1 cellular context compared by ENCODE assay signal in the genomic region with DNA sequence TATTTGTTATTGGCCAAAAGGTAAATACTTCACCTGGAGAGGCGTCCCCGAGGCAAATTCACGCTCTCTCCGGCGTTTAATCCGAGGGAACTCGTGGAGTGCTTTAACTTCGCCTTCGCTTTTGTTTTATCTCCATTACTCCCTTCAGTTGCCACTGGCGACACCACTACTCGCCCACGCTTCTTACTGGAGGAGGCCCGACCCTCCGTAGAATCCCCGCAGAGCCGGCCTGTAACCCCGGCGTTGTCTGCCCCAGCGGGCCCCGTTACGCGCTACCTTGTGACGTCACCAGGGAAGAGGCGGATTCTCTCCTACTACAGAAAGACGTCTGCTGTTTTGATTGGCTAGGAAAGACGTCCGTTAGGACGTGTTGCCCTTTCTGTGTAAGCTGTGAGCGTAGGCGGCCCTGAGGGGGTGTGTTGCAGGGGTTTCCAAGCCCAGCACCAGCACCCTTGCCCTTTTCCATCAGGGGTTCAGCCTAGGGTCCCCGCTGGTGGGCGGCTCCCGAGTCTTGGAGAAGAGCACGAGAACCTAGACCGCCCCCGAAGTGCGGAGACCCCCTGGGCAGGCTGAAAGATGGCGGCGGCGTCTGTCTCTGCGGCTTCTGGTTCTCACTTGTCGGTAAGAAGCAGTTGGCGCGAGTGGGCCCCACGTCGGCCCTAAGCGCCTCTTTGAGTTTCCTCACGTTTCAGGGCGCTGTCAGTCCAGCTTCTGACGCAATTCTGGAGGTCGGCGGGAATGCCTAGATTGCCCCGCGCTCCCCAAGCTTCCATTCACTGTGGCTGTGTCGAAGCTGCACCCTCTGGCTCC.
TF ChIP-seq lines count a peak whose summit lies in the region.

Gene CEP57, plus strand, starts transcription at position 376 of the 810 bp plus-strand sequence. Its CDS starts 201 bp downstream, at position 577.

TF ChIP-seq in HepG2, 621 proteins besides CTCF, POLR2A, EP300 and RAD21 (continued from another document and continues in another):
- TF ChIP-seq, protein P1, sequence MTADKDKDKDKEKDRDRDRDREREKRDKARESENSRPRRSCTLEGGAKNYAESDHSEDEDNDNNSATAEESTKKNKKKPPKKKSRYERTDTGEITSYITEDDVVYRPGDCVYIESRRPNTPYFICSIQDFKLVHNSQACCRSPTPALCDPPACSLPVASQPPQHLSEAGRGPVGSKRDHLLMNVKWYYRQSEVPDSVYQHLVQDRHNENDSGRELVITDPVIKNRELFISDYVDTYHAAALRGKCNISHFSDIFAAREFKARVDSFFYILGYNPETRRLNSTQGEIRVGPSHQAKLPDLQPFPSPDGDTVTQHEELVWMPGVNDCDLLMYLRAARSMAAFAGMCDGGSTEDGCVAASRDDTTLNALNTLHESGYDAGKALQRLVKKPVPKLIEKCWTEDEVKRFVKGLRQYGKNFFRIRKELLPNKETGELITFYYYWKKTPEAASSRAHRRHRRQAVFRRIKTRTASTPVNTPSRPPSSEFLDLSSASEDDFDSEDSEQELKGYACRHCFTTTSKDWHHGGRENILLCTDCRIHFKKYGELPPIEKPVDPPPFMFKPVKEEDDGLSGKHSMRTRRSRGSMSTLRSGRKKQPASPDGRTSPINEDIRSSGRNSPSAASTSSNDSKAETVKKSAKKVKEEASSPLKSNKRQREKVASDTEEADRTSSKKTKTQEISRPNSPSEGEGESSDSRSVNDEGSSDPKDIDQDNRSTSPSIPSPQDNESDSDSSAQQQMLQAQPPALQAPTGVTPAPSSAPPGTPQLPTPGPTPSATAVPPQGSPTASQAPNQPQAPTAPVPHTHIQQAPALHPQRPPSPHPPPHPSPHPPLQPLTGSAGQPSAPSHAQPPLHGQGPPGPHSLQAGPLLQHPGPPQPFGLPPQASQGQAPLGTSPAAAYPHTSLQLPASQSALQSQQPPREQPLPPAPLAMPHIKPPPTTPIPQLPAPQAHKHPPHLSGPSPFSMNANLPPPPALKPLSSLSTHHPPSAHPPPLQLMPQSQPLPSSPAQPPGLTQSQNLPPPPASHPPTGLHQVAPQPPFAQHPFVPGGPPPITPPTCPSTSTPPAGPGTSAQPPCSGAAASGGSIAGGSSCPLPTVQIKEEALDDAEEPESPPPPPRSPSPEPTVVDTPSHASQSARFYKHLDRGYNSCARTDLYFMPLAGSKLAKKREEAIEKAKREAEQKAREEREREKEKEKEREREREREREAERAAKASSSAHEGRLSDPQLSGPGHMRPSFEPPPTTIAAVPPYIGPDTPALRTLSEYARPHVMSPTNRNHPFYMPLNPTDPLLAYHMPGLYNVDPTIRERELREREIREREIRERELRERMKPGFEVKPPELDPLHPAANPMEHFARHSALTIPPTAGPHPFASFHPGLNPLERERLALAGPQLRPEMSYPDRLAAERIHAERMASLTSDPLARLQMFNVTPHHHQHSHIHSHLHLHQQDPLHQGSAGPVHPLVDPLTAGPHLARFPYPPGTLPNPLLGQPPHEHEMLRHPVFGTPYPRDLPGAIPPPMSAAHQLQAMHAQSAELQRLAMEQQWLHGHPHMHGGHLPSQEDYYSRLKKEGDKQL (CRISPR knock-in tag; IDR thresholded peaks at IDR 0.05; ENCODE audit: low read depth) = no peak
- TF ChIP-seq NCOA2 (CRISPR knock-in tag; IDR thresholded peaks at IDR 0.05) (no peak; the same call in 1 of the 2 replicates), SRF (IDR thresholded peaks at IDR 0.05; ENCODE audit: low read depth, low read length) (no peak), NCOA1 (CRISPR knock-in tag; IDR thresholded peaks at IDR 0.05) (peak; percentile 82; the same call in 1 of the 2 replicates), ZNF292 (CRISPR knock-in tag; IDR thresholded peaks at IDR 0.05; ENCODE audit: borderline replicate concordance, low read depth) (no peak), TP53 (CRISPR knock-in tag; conservative IDR thresholded peaks at IDR 0.05) (no peak), TAF15 (IDR thresholded peaks at IDR 0.05; ENCODE audit: low read depth, low read length, poor library complexity, severe bottlenecking) (peak; percentile 52), ZFX (CRISPR knock-in tag; IDR thresholded peaks at IDR 0.05; ENCODE audit: low read depth) (peak; percentile 49), ZNF773 (CRISPR knock-in tag; IDR thresholded peaks at IDR 0.05; ENCODE audit: borderline replicate concordance) (peak; percentile 35; the same call in 1 of the 2 replicates), HES4 (CRISPR knock-in tag; IDR thresholded peaks at IDR 0.05; ENCODE audit: borderline replicate concordance) (peak; percentile 22; the same call in 1 of the 2 replicates), MXI1 (IDR thresholded peaks at IDR 0.05; ENCODE audit: borderline replicate concordance, low read depth, low read length) (peak; percentile 51; the same call in 1 of the 3 replicates), SNAPC5 (CRISPR knock-in tag; IDR thresholded peaks at IDR 0.05; ENCODE audit: borderline replicate concordance) (peak; percentile 14; the same call in 1 of the 2 replicates), ASH2L (IDR thresholded peaks at IDR 0.05; ENCODE audit: insufficient read length, low read depth, low read length) (peak; percentile 85), ATF7 (IDR thresholded peaks at IDR 0.05) (peak; percentile 97), ATF7 (CRISPR knock-in tag; IDR thresholded peaks at IDR 0.05) (peak; percentile 77; the same call in 1 of the 2 replicates), ZNF124 (CRISPR knock-in tag; IDR thresholded peaks at IDR 0.05) (no peak), ZNF547 (CRISPR knock-in tag; IDR thresholded peaks at IDR 0.05) (no peak), GRHL1 (CRISPR knock-in tag; conservative IDR thresholded peaks at IDR 0.05) (no peak), HNRNPH1 (optimal IDR thresholded peaks at IDR 0.05; ENCODE audit: low read depth, low read length) (no peak), RXRA (CRISPR knock-in tag; IDR thresholded peaks at IDR 0.05) (peak; percentile 9; the same call in 1 of the 2 replicates), MAZ (IDR thresholded peaks at IDR 0.05; ENCODE audit: borderline replicate concordance, low read depth, low read length) (no peak), MAZ (CRISPR knock-in tag; IDR thresholded peaks at IDR 0.05; ENCODE audit: low read depth) (peak; percentile 7; the same call in 1 of the 2 replicates), POGK (CRISPR knock-in tag; conservative IDR thresholded peaks at IDR 0.05) (0 out of 2 replicates have a peak, but pooled peaks have one; percentile 37), KAT8 (CRISPR knock-in tag; IDR thresholded peaks at IDR 0.05) (peak; percentile 55), SIN3A (IDR thresholded peaks at IDR 0.05; ENCODE audit: borderline replicate concordance, low read depth, low read length) (peak; percentile 56; the same call in 1 of the 2 replicates), ZNF598 (CRISPR knock-in tag; IDR thresholded peaks at IDR 0.05; ENCODE audit: borderline replicate concordance) (0 out of 2 replicates have a peak, but pooled peaks have one; percentile 6), HDAC1 (CRISPR knock-in tag; IDR thresholded peaks at IDR 0.05) (peak; percentile 15), ZNF460 (CRISPR knock-in tag; IDR thresholded peaks at IDR 0.05; ENCODE audit: borderline replicate concordance) (no peak), RFXAP (CRISPR knock-in tag; IDR thresholded peaks at IDR 0.05; ENCODE audit: borderline replicate concordance) (no peak), ZNF225 (CRISPR knock-in tag; IDR thresholded peaks at IDR 0.05) (peak; percentile 31; the same call in 1 of the 2 replicates), ATF1 (CRISPR knock-in tag; IDR thresholded peaks at IDR 0.05) (peak; percentile 96)
- TF ChIP-seq, protein P2, sequence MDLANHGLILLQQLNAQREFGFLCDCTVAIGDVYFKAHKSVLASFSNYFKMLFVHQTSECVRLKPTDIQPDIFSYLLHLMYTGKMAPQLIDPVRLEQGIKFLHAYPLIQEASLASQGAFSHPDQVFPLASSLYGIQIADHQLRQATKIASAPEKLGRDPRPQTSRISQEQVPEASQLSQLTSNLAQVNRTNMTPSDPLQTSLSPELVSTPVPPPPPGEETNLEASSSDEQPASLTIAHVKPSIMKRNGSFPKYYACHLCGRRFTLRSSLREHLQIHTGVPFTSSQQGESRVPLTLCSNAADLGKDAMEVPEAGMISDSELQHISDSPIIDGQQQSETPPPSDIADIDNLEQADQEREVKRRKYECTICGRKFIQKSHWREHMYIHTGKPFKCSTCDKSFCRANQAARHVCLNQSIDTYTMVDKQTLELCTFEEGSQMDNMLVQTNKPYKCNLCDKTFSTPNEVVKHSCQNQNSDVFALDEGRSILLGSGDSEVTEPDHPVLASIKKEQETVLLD (CRISPR knock-in tag; IDR thresholded peaks at IDR 0.05; ENCODE audit: low read depth) = no peak; the same call in 1 of the 2 replicates
- TF ChIP-seq, protein P3, sequence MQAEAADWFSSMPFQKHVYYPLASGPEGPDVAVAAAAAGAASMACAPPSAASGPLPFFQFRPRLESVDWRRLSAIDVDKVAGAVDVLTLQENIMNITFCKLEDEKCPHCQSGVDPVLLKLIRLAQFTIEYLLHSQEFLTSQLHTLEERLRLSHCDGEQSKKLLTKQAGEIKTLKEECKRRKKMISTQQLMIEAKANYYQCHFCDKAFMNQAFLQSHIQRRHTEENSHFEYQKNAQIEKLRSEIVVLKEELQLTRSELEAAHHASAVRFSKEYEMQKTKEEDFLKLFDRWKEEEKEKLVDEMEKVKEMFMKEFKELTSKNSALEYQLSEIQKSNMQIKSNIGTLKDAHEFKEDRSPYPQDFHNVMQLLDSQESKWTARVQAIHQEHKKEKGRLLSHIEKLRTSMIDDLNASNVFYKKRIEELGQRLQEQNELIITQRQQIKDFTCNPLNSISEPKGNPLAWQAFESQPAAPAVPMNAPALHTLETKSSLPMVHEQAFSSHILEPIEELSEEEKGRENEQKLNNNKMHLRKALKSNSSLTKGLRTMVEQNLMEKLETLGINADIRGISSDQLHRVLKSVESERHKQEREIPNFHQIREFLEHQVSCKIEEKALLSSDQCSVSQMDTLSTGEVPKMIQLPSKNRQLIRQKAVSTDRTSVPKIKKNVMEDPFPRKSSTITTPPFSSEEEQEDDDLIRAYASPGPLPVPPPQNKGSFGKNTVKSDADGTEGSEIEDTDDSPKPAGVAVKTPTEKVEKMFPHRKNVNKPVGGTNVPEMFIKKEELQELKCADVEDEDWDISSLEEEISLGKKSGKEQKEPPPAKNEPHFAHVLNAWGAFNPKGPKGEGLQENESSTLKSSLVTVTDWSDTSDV (CRISPR knock-in tag; IDR thresholded peaks at IDR 0.05) = 0 out of 2 replicates have a peak, but pooled peaks have one; percentile 27
- TF ChIP-seq, protein P4, sequence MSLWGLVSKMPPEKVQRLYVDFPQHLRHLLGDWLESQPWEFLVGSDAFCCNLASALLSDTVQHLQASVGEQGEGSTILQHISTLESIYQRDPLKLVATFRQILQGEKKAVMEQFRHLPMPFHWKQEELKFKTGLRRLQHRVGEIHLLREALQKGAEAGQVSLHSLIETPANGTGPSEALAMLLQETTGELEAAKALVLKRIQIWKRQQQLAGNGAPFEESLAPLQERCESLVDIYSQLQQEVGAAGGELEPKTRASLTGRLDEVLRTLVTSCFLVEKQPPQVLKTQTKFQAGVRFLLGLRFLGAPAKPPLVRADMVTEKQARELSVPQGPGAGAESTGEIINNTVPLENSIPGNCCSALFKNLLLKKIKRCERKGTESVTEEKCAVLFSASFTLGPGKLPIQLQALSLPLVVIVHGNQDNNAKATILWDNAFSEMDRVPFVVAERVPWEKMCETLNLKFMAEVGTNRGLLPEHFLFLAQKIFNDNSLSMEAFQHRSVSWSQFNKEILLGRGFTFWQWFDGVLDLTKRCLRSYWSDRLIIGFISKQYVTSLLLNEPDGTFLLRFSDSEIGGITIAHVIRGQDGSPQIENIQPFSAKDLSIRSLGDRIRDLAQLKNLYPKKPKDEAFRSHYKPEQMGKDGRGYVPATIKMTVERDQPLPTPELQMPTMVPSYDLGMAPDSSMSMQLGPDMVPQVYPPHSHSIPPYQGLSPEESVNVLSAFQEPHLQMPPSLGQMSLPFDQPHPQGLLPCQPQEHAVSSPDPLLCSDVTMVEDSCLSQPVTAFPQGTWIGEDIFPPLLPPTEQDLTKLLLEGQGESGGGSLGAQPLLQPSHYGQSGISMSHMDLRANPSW (CRISPR knock-in tag; IDR thresholded peaks at IDR 0.05; ENCODE audit: borderline replicate concordance) = no peak
- TF ChIP-seq, protein P5, sequence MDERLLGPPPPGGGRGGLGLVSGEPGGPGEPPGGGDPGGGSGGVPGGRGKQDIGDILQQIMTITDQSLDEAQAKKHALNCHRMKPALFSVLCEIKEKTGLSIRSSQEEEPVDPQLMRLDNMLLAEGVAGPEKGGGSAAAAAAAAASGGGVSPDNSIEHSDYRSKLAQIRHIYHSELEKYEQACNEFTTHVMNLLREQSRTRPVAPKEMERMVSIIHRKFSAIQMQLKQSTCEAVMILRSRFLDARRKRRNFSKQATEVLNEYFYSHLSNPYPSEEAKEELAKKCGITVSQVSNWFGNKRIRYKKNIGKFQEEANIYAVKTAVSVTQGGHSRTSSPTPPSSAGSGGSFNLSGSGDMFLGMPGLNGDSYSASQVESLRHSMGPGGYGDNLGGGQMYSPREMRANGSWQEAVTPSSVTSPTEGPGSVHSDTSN (CRISPR knock-in tag; IDR thresholded peaks at IDR 0.05) = peak; percentile 90
- TF ChIP-seq, protein P6, sequence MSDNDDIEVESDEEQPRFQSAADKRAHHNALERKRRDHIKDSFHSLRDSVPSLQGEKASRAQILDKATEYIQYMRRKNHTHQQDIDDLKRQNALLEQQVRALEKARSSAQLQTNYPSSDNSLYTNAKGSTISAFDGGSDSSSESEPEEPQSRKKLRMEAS (IDR thresholded peaks at IDR 0.05) = peak; percentile 17; the same call in 1 of the 2 replicates
